ENCODE assay signal across 12 cellular contexts in the genomic region with DNA sequence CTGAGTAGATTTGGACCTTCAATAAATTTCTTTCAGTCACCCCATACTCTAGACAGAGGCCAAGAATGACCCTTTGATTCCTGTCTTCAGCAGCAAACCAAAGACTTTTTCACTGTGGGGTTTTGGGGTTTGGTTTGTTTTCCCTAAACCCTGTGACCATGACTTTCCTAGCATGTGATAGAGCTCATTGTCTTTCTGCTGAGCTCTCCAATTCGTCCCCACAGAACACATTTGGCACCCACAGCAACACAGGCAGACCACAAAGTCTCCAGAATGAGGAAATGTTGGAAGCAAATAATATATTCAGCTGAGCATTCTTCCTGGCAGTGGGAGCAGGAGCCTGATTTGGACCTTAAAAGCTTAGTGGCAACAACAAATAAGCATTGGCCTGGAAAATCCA. TPM values are rescaled to one million over a fixed set of nuclear protein-coding genes. Genes with fewer than 3 reads are reported as not detected.
DNase-seq lines count a peak whose midpoint lies in the region; TF ChIP-seq lines count a peak whose summit lies in the region.
"Had no signal": no experiment of that assay in that cellular context is flagged by ENCODE, and none has a peak within 500 bp of the region (broad histone marks: within the 10 kb centered on the region; RNA-seq: fewer than 3 reads in every experiment).

No MANE protein-coding gene starts in this region.

- peak overlapping the region; percentile 68 for H2AFZ ChIP-seq in neuron (ENCODE audit: low read depth, low read length)
- H2AFZ ChIP-seq: hepatocyte, PC-9 had no signal

- TF ChIP-seq POLR2A in breast epithelium (IDR thresholded peaks at IDR 0.05): no peak
- no peak for TF ChIP-seq POLR2A in vagina (IDR thresholded peaks at IDR 0.05)

- POLR2A ChIA-PET in MCF 10A (lab: Yijun Ruan, JAX): no interaction called here

- H3K4me1 ChIP-seq in breast epithelium: peaks cover 0 to 5% of the 10 kb centered on the region in 2 donors
- peaks cover 54% of the 10 kb centered on the region for H3K4me1 ChIP-seq in neuron (ENCODE audit: insufficient read depth, low read length)
- H3K4me1 ChIP-seq in vagina: no peaks in the 10 kb centered on the region
- H3K4me1 ChIP-seq: upper lobe of right lung had no signal

- H3K27me3 ChIP-seq in breast epithelium (no peaks in the 10 kb centered on the region), neuron (ENCODE audit: insufficient read depth, low read length) (no peaks in the 10 kb centered on the region), vagina (no peaks in the 10 kb centered on the region)
- H3K27me3 ChIP-seq: hepatocyte, upper lobe of right lung had no signal

- H3K27ac ChIP-seq in breast epithelium (peak overlapping the region; percentile 92 to 93), vagina (peak overlapping the region; percentile 46)
- H3K27ac ChIP-seq: hepatocyte, PC-9, upper lobe of right lung had no signal

- H3K36me3 Mint-ChIP-seq in MCF 10A (ENCODE audit: insufficient read depth, unreplicated experiment): no peaks in the 10 kb centered on the region

- CTCF ChIA-PET in MCF 10A (lab: Yijun Ruan, JAX): interaction anchor here (0.6 kb wide), 1 partner anchor 165 kb away, joined by 3 read pairs; no protein-coding TSS in a partner anchor

- H3K4me3 ChIP-seq in breast epithelium (peak overlapping the region in 1 of 3 donors; percentile 26), neuron (ENCODE audit: low read length) (no peak overlapping the region), vagina (no peak overlapping the region)
- H3K4me3 ChIP-seq: hepatocyte, PC-9, upper lobe of right lung had no signal

- intact Hi-C loops in breast epithelium (cut with DNase I; ENCODE audit: low total_unique reads): no loop called here
- intact Hi-C loops in MCF 10A (cut with micrococcal nuclease): no loop called here
- intact Hi-C loops in vagina (cut with DNase I): no loop called here

- no peak overlapping the region for H3K27ac Mint-ChIP-seq in MCF 10A (ENCODE audit: low read depth, unreplicated experiment)

- H3K36me3 ChIP-seq in breast epithelium (no peaks in the 10 kb centered on the region), neuron (ENCODE audit: insufficient read depth, low read length) (no peaks in the 10 kb centered on the region), vagina (no peaks in the 10 kb centered on the region)
- H3K36me3 ChIP-seq: upper lobe of right lung had no signal

- peak in 1 of 2 donors; percentile 80 for DNase-seq in breast epithelium (ENCODE audit: low spot score in 2 of 2)
- DNase-seq in MCF 10A (ENCODE audit: unreplicated experiment): no peak
- DNase-seq in foreskin melanocyte: peak; percentile 99
- DNase-seq in vagina (ENCODE audit: extremely low spot score in 2 of 2): no peak
- no peak for DNase-seq in DMS53 (lab: John Stamatoyannopoulos, UW)
- no peak for DNase-seq in activated CD4-positive, alpha-beta T cell treated with anti-CD3 and anti-CD28 coated beads, Interleukin-2, amount 50 U/mL, for 1 hour
- no peak for DNase-seq in COLO668 (lab: John Stamatoyannopoulos, UW; ENCODE audit: unreplicated experiment)
- DNase-seq: PC-9, upper lobe of right lung had no signal

- BruUV-seq in MCF 10A (replicated peaks; lab: Mats Ljungman, UMichigan): no TSS peak

- peaks cover 65% of the 10 kb centered on the region for H3K27me3 Mint-ChIP-seq in MCF 10A (ENCODE audit: insufficient read depth, unreplicated experiment)

- H3K4me1 Mint-ChIP-seq in MCF 10A (ENCODE audit: insufficient read depth, unreplicated experiment): no peaks in the 10 kb centered on the region
- H3K4me1 Mint-ChIP-seq: central memory CD8-positive, alpha-beta T cell had no signal

- H3K9me3 ChIP-seq in breast epithelium (no peaks in the 10 kb centered on the region), neuron (ENCODE audit: low read length) (peaks cover 3% of the 10 kb centered on the region), vagina (no peaks in the 10 kb centered on the region)
- H3K9me3 ChIP-seq: upper lobe of right lung had no signal

- H3K9me3 Mint-ChIP-seq in MCF 10A (ENCODE audit: unreplicated experiment): no peaks in the 10 kb centered on the region
- H3K9me3 Mint-ChIP-seq: central memory CD8-positive, alpha-beta T cell had no signal

- TF ChIP-seq CTCF in breast epithelium (IDR thresholded peaks at IDR 0.05) (no peak), MCF 10A (IDR thresholded peaks at IDR 0.05; ENCODE audit: unreplicated experiment) (no peak), vagina (IDR thresholded peaks at IDR 0.05) (no peak)

- no peak overlapping the region for H3K4me3 Mint-ChIP-seq in MCF 10A (ENCODE audit: unreplicated experiment)
- H3K4me3 Mint-ChIP-seq: central memory CD8-positive, alpha-beta T cell had no signal

RNA-seq across cellular contexts. Expression of a gene that starts 36.8 kb away (rescaled TPM):
- total RNA-seq in breast epithelium: 10 to 100 TPM in 2 of 3 donors, 1 to 10 TPM in 1; 3.4 to 33.8 (median 14.9) TPM
- not detected in 2 replicates for total RNA-seq in MCF 10A (2022)
- 1.7 TPM for total RNA-seq in vagina
- total RNA-seq: hepatocyte, PC-9 had no signal
